1 cellular context compared by ENCODE assay signal in genomic region chr7:151085691-151086620, GRCh38.
TF ChIP-seq lines count a peak whose summit lies in the region.

TSS of gene AGAP3 (plus strand) at chr7:151086475. CDS start at chr7:151086742, 267 bp downstream.

TF ChIP-seq in K562, 482 proteins besides CTCF, POLR2A, EP300 and RAD21 (continued from another document and continues in another):
- TF ChIP-seq, protein P1, sequence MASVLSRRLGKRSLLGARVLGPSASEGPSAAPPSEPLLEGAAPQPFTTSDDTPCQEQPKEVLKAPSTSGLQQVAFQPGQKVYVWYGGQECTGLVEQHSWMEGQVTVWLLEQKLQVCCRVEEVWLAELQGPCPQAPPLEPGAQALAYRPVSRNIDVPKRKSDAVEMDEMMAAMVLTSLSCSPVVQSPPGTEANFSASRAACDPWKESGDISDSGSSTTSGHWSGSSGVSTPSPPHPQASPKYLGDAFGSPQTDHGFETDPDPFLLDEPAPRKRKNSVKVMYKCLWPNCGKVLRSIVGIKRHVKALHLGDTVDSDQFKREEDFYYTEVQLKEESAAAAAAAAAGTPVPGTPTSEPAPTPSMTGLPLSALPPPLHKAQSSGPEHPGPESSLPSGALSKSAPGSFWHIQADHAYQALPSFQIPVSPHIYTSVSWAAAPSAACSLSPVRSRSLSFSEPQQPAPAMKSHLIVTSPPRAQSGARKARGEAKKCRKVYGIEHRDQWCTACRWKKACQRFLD (CRISPR knock-in tag; IDR thresholded peaks at IDR 0.05) = no peak
- TF ChIP-seq, protein P2, sequence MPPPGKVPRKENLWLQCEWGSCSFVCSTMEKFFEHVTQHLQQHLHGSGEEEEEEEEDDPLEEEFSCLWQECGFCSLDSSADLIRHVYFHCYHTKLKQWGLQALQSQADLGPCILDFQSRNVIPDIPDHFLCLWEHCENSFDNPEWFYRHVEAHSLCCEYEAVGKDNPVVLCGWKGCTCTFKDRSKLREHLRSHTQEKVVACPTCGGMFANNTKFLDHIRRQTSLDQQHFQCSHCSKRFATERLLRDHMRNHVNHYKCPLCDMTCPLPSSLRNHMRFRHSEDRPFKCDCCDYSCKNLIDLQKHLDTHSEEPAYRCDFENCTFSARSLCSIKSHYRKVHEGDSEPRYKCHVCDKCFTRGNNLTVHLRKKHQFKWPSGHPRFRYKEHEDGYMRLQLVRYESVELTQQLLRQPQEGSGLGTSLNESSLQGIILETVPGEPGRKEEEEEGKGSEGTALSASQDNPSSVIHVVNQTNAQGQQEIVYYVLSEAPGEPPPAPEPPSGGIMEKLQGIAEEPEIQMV (tag; conservative IDR thresholded peaks at IDR 0.05; ENCODE audit: low read depth) = no peak
- peak; percentile 67 for TF ChIP-seq CXXC5 (CRISPR knock-in tag; IDR thresholded peaks at IDR 0.05)
- TF ChIP-seq ZNF165 (CRISPR knock-in tag; IDR thresholded peaks at IDR 0.05; ENCODE audit: borderline replicate concordance) = peak; percentile 47; the same call in 1 of the 2 replicates
- TF ChIP-seq TBP (optimal IDR thresholded peaks at IDR 0.05; ENCODE audit: low read depth, low read length) = peak; percentile 6
- no peak for TF ChIP-seq GATAD2B (IDR thresholded peaks at IDR 0.05; ENCODE audit: borderline replicate concordance)
- TF ChIP-seq PHF8 (IDR thresholded peaks at IDR 0.05; ENCODE audit: borderline replicate concordance, low read length) = peak; percentile 94; the same call in 1 of the 2 replicates
- no peak for TF ChIP-seq ARID3A (IDR thresholded peaks at IDR 0.05; ENCODE audit: borderline replicate concordance, low read depth, low read length)
- peak; percentile 55 for TF ChIP-seq E2F3 (CRISPR knock-in tag; IDR thresholded peaks at IDR 0.05)
- TF ChIP-seq, protein P3, sequence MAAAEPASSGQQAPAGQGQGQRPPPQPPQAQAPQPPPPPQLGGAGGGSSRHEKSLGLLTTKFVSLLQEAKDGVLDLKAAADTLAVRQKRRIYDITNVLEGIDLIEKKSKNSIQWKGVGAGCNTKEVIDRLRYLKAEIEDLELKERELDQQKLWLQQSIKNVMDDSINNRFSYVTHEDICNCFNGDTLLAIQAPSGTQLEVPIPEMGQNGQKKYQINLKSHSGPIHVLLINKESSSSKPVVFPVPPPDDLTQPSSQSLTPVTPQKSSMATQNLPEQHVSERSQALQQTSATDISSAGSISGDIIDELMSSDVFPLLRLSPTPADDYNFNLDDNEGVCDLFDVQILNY (CRISPR knock-in tag; IDR thresholded peaks at IDR 0.05) = no peak
- TF ChIP-seq CBX1 (IDR thresholded peaks at IDR 0.05; ENCODE audit: low read depth) = 0 out of 2 replicates have a peak, but pooled peaks have one; percentile 46
- no peak for TF ChIP-seq ZKSCAN1 (IDR thresholded peaks at IDR 0.05; ENCODE audit: low read depth, low read length)
- TF ChIP-seq SUPT5H (IDR thresholded peaks at IDR 0.05) = peak; percentile 96
- no peak for TF ChIP-seq THRA (IDR thresholded peaks at IDR 0.05)
- peak in 1 of 2 experiments; percentile 69; a peak in 1 of 4 replicates for TF ChIP-seq SRF (CRISPR knock-in tag; IDR thresholded peaks at IDR 0.05)
- TF ChIP-seq, protein P4, sequence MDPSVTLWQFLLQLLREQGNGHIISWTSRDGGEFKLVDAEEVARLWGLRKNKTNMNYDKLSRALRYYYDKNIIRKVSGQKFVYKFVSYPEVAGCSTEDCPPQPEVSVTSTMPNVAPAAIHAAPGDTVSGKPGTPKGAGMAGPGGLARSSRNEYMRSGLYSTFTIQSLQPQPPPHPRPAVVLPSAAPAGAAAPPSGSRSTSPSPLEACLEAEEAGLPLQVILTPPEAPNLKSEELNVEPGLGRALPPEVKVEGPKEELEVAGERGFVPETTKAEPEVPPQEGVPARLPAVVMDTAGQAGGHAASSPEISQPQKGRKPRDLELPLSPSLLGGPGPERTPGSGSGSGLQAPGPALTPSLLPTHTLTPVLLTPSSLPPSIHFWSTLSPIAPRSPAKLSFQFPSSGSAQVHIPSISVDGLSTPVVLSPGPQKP (CRISPR knock-in tag; IDR thresholded peaks at IDR 0.05) = no peak
- TF ChIP-seq KDM5B (IDR thresholded peaks at IDR 0.05; ENCODE audit: insufficient replicate concordance, low read depth, low read length) = peak; percentile 91
- TF ChIP-seq KAT2B (IDR thresholded peaks at IDR 0.05; ENCODE audit: low read depth, low read length) = no peak
- TF ChIP-seq ZNF668 (CRISPR knock-in tag; IDR thresholded peaks at IDR 0.05) = peak; percentile 63; the same call in 1 of the 2 replicates
- 0 out of 2 replicates have a peak, but pooled peaks have one; percentile 12 for TF ChIP-seq ARID1B (IDR thresholded peaks at IDR 0.05)
- no peak for TF ChIP-seq RBM17 (IDR thresholded peaks at IDR 0.05; ENCODE audit: borderline replicate concordance, low read depth, low read length)
- TF ChIP-seq SRSF9 (IDR thresholded peaks at IDR 0.05; ENCODE audit: borderline replicate concordance, low read depth, low read length) = no peak
- TF ChIP-seq SIN3A (IDR thresholded peaks at IDR 0.05; ENCODE audit: borderline replicate concordance in 2 of 2, control insufficient read depth in 1 of 2, low read depth in 2 of 2, low read length in 2 of 2) = peak; percentile 33 to 90; a peak in 2 of 4 replicates
- peak; percentile 91 for TF ChIP-seq RBFOX2 (IDR thresholded peaks at IDR 0.05; ENCODE audit: low read depth, low read length)
- no peak for TF ChIP-seq NCOR1 (IDR thresholded peaks at IDR 0.05)
- TF ChIP-seq NEUROD1 (IDR thresholded peaks at IDR 0.05; ENCODE audit: borderline replicate concordance, low read depth, low read length, partially characterized antibody) = peak; percentile 58
- no peak for TF ChIP-seq ZNF785 (CRISPR knock-in tag; IDR thresholded peaks at IDR 0.05)
- TF ChIP-seq POLR2AphosphoS2 (IDR thresholded peaks at IDR 0.05; ENCODE audit: low read length) = peak; percentile 66; the same call in 1 of the 2 replicates
- TF ChIP-seq CREB1 (IDR thresholded peaks at IDR 0.05) = peak; percentile 56
- TF ChIP-seq CREB1 (CRISPR knock-in tag; IDR thresholded peaks at IDR 0.05) = peak; percentile 38; the same call in 1 of the 2 replicates
- TF ChIP-seq, protein P5, sequence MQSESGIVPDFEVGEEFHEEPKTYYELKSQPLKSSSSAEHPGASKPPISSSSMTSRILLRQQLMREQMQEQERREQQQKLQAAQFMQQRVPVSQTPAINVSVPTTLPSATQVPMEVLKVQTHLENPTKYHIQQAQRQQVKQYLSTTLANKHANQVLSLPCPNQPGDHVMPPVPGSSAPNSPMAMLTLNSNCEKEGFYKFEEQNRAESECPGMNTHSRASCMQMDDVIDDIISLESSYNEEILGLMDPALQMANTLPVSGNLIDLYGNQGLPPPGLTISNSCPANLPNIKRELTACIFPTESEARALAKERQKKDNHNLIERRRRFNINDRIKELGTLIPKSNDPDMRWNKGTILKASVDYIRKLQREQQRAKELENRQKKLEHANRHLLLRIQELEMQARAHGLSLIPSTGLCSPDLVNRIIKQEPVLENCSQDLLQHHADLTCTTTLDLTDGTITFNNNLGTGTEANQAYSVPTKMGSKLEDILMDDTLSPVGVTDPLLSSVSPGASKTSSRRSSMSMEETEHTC (IDR thresholded peaks at IDR 0.05) = peak; percentile 20; the same call in 1 of the 2 replicates
- peak; percentile 70 for TF ChIP-seq FIP1L1 (IDR thresholded peaks at IDR 0.05; ENCODE audit: low read depth, low read length, poor library complexity, severe bottlenecking)
- TF ChIP-seq L3MBTL2 (IDR thresholded peaks at IDR 0.05) = peak; percentile 85
- no peak for TF ChIP-seq TBL1XR1 (IDR thresholded peaks at IDR 0.05; ENCODE audit: low read length in 2 of 2)
- TF ChIP-seq PBX2 (CRISPR knock-in tag; IDR thresholded peaks at IDR 0.05; ENCODE audit: low read depth) = no peak
- no peak for TF ChIP-seq PBX2 (tag; conservative IDR thresholded peaks at IDR 0.05; ENCODE audit: low read depth)
- TF ChIP-seq STAT6 (CRISPR knock-in tag; IDR thresholded peaks at IDR 0.05) = 0 out of 2 replicates have a peak, but pooled peaks have one; percentile 61
- TF ChIP-seq EP400 (IDR thresholded peaks at IDR 0.05) = no peak
- TF ChIP-seq BACH1 (tag; IDR thresholded peaks at IDR 0.05) = no peak
- no peak for TF ChIP-seq MXI1 (IDR thresholded peaks at IDR 0.05; ENCODE audit: low read depth, low read length)
- TF ChIP-seq NFRKB (IDR thresholded peaks at IDR 0.05; ENCODE audit: low read depth) = peak; percentile 78
- TF ChIP-seq CEBPG (CRISPR knock-in tag; IDR thresholded peaks at IDR 0.05) = no peak
- TF ChIP-seq CEBPG (tag; conservative IDR thresholded peaks at IDR 0.05 in 1 of 2, IDR thresholded peaks at IDR 0.05 in 1 of 2) = no peak
- TF ChIP-seq U2AF2 (optimal IDR thresholded peaks at IDR 0.05; ENCODE audit: low read depth, low read length) = no peak
- TF ChIP-seq SLC30A9 (CRISPR knock-in tag; IDR thresholded peaks at IDR 0.05) = no peak
- TF ChIP-seq ZNF639 (CRISPR knock-in tag; conservative IDR thresholded peaks at IDR 0.05 in 1 of 2, IDR thresholded peaks at IDR 0.05 in 1 of 2) = peak in 1 of 2 experiments; percentile 67; a peak in 1 of 4 replicates
- TF ChIP-seq CTBP1 (IDR thresholded peaks at IDR 0.05; ENCODE audit: borderline replicate concordance) = peak; percentile 85; the same call in 1 of the 2 replicates
- TF ChIP-seq ZNF282 (CRISPR knock-in tag; IDR thresholded peaks at IDR 0.05) = no peak
- peak; percentile 41 for TF ChIP-seq PCBP1 (IDR thresholded peaks at IDR 0.05; ENCODE audit: low read depth, low read length, poor library complexity, severe bottlenecking)
- TF ChIP-seq FOXM1 (IDR thresholded peaks at IDR 0.05; ENCODE audit: low read depth) = 0 out of 2 replicates have a peak, but pooled peaks have one; percentile 8
- no peak for TF ChIP-seq FOXM1 (CRISPR knock-in tag; IDR thresholded peaks at IDR 0.05; ENCODE audit: low read depth)
- peak; percentile 89 for TF ChIP-seq GATAD2A (IDR thresholded peaks at IDR 0.05)
